1 cellular context compared by ENCODE assay signal in genomic region chr2:117087565-117088291, GRCh38.
TF ChIP-seq lines count a peak whose summit lies in the region.

No MANE protein-coding gene starts in this region.

TF ChIP-seq in HepG2, 621 proteins besides CTCF, POLR2A, EP300 and RAD21 (continued from another document):
- no peak for TF ChIP-seq DZIP1 (CRISPR knock-in tag; IDR thresholded peaks at IDR 0.05)
- no peak for TF ChIP-seq FOSL2 (CRISPR knock-in tag; IDR thresholded peaks at IDR 0.05)
- no peak for TF ChIP-seq ZFAT (CRISPR knock-in tag; conservative IDR thresholded peaks at IDR 0.05)
- TF ChIP-seq ZNF562 (CRISPR knock-in tag; IDR thresholded peaks at IDR 0.05; ENCODE audit: borderline replicate concordance), result no peak
- TF ChIP-seq NFYC (CRISPR knock-in tag; IDR thresholded peaks at IDR 0.05), result no peak
- TF ChIP-seq BRD4 (CRISPR knock-in tag; IDR thresholded peaks at IDR 0.05), result no peak
- TF ChIP-seq HNRNPLL (IDR thresholded peaks at IDR 0.05; ENCODE audit: low read depth, low read length, poor library complexity, severe bottlenecking), result no peak
- no peak for TF ChIP-seq BCLAF1 (IDR thresholded peaks at IDR 0.05)
